8 cellular contexts compared by ENCODE assay signal in the genomic region with DNA sequence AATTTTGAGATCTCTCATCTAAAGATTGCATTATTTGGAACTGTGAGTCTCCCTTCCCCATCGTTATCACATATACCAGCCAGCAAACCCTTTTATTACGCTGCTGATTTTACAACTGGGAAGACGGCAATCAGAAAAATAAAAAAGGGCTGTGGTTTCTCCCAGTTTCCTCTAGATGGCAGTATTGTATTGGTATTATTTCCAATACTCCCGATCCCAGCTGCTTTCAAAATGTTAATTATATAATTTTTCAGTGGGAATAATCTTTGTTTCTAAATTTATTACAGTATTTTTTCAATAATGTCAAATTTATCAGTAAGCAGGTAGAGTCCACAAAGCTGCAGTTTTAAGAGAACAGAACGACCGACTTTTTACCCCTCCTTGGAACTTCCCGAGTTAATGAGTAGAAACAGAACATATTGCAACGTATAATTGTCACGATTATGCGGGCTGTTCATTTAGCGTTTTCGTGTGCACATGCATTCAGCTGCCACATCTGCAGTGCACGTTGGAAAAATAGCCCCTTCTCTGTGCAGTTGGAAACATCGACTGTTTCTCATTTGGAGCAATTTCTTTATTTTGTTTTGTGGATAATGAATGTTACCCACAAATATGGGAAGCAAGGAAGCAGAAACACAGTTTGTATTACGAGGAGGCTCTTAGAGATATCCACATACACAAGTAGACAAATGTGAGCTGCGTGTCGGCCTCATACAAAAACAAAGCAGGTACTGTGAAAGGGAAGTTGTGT.
DNase-seq lines count a peak whose midpoint lies in the region; ATAC-seq, FAIRE-seq and TF ChIP-seq lines count a peak whose summit lies in the region.

No MANE protein-coding gene starts in this region.

- CTCF ChIA-PET in A549 (lab: Yijun Ruan, JAX) = interaction anchor here (0.7 to 2.2 kb wide), 11 partner anchors 8 to 271 kb away, joined by 3 to 10 read pairs (median 3); no protein-coding TSS in a partner anchor

- H4K20me1 ChIP-seq in keratinocyte (ENCODE audit: control insufficient read depth, extremely low read depth, insufficient read depth, low read length) = no peaks in the 10 kb centered on the region

- ATAC-seq in A549 = no peak

- no peaks in the 10 kb centered on the region for H3K9me1 ChIP-seq in keratinocyte (ENCODE audit: control insufficient read depth, extremely low read depth, insufficient read depth, low read length)

- H3K79me2 ChIP-seq in keratinocyte (ENCODE audit: control insufficient read depth, insufficient read depth, low read length) = no peaks in the 10 kb centered on the region

- POLR2A ChIA-PET in A549 (lab: Yijun Ruan, JAX) = no interaction called here

- H3K4me3 ChIP-seq in A549 (peak overlapping the region; percentile 28; the same call in 1 of the 3 replicates), GM08714 (ENCODE audit: low read length) (peak overlapping the region; percentile 46), adipocyte (ENCODE audit: low read length) (peak overlapping the region; percentile 79), keratinocyte (ENCODE audit: control insufficient read depth in 2 of 3, extremely low read depth in 1 of 3, insufficient read depth in 2 of 3, low read depth in 1 of 3, low read length in 3 of 3) (peak overlapping the region in 1 of 3 experiments; percentile 13)

- FAIRE-seq in A549 (lab: Jason Lieb, UNC) = no peak
- FAIRE-seq in keratinocyte (lab: Jason Lieb, UNC) = no peak

- TF ChIP-seq RAD21 in A549 (conservative IDR thresholded peaks at IDR 0.05 in 1 of 2, IDR thresholded peaks at IDR 0.05 in 1 of 2) = peak; percentile 63 to 76

- H3K4me1 ChIP-seq in A549 = no peaks in the 10 kb centered on the region
- H3K4me1 ChIP-seq in adipocyte (ENCODE audit: control insufficient read depth, insufficient read depth, low read length) = peaks cover 4% of the 10 kb centered on the region
- no peaks in the 10 kb centered on the region for H3K4me1 ChIP-seq in keratinocyte (ENCODE audit: control insufficient read depth, extremely low read depth, insufficient read depth, low read length)

- DNase-seq in A549 (ENCODE audit: low read depth in 1 of 2, low spot score in 1 of 2) (peak; percentile 4 to 53), NCI-H1436 treated with DMSO at 0.1 percent for 48 hours (lab: John Stamatoyannopoulos, UW) (peak; percentile 10), adipocyte (ENCODE audit: low read depth) (peak; percentile 80), keratinocyte (ENCODE audit: low read depth, low spot score) (no peak), superior temporal gyrus (ENCODE audit: extremely low spot score) (peak; percentile 86), nucleus accumbens (lab: John Stamatoyannopoulos, UW) (no peak), ecto neural progenitor cell (ENCODE audit: low spot score) (no peak)

- TF ChIP-seq CTCF in A549 (IDR thresholded peaks at IDR 0.05) (peak; percentile 61), keratinocyte (optimal IDR thresholded peaks at IDR 0.05 in 1 of 3, IDR thresholded peaks at IDR 0.05 in 1 of 3, conservative IDR thresholded peaks at IDR 0.05 in 1 of 3; ENCODE audit: extremely low read depth in 1 of 3, insufficient read depth in 2 of 3, low read length in 3 of 3) (peak in 2 of 3 experiments; percentile 39 to 43)

- H3K27me3 ChIP-seq in adipocyte (replicated peaks; ENCODE audit: control insufficient read depth, insufficient read depth, low read length) = peaks cover 19% of the 10 kb centered on the region
- peaks cover 5% of the 10 kb centered on the region for H3K27me3 ChIP-seq in keratinocyte (ENCODE audit: control insufficient read depth, extremely low read depth, insufficient read depth, low read length)

- TF ChIP-seq EP300 in A549 (IDR thresholded peaks at IDR 0.05) = no peak

- H3K27ac ChIP-seq in A549 = no peak overlapping the region
- no peak overlapping the region for H3K27ac ChIP-seq in keratinocyte (ENCODE audit: control insufficient read depth, insufficient read depth, low read length)

- no peak overlapping the region for H2AFZ ChIP-seq in keratinocyte (ENCODE audit: control insufficient read depth, low read length)

- H3K9me3 ChIP-seq in A549 (no peaks in the 10 kb centered on the region), adipocyte (ENCODE audit: control insufficient read depth, low read length) (peaks cover 11% of the 10 kb centered on the region), keratinocyte (ENCODE audit: control insufficient read depth, low read depth, low read length) (no peaks in the 10 kb centered on the region)

- H3K9ac ChIP-seq in adipocyte (ENCODE audit: low read length) (peak overlapping the region; percentile 40), keratinocyte (ENCODE audit: control insufficient read depth, extremely low read depth, insufficient read depth, low read length) (no peak overlapping the region)

- WGBS in A549 (ENCODE audit: missing lambda C conversion rate) = 3% methylated on average over 17 of the region's 17 CpGs

- H3K36me3 ChIP-seq in adipocyte (ENCODE audit: control insufficient read depth, insufficient read depth, low read length, severe bottlenecking) = no peaks in the 10 kb centered on the region
- H3K36me3 ChIP-seq in keratinocyte (ENCODE audit: control insufficient read depth in 2 of 2, extremely low read depth in 1 of 2, insufficient read depth in 2 of 2, low read length in 2 of 2) = no peaks in the 10 kb centered on the region

- H3K4me2 ChIP-seq in A549 (peak overlapping the region; percentile 75), keratinocyte (ENCODE audit: control insufficient read depth, extremely low read depth, insufficient read depth, low read depth, low read length) (peak overlapping the region; percentile 54)

- dilution Hi-C loops in keratinocyte (cut with MboI; ENCODE audit: extremely low pct_ligation_motif_present, low sequenced_read_pairs) = no loop called here

- TF ChIP-seq POLR2A in A549 (IDR thresholded peaks at IDR 0.05; ENCODE audit: low read length) = no peak

TF ChIP-seq in A549, 52 proteins besides CTCF, POLR2A, EP300 and RAD21:
- peak; percentile 77 for TF ChIP-seq CBX8 (IDR thresholded peaks at IDR 0.05)
- no peak for TF ChIP-seq NPAS2 (CRISPR knock-in tag; IDR thresholded peaks at IDR 0.05; ENCODE audit: borderline replicate concordance)
- no peak for TF ChIP-seq JUN (IDR thresholded peaks at IDR 0.05)
- TF ChIP-seq CEBPB (IDR thresholded peaks at IDR 0.05) = no peak
- no peak for TF ChIP-seq JUNB (IDR thresholded peaks at IDR 0.05)
- no peak for TF ChIP-seq POLR2AphosphoS2 (conservative IDR thresholded peaks at IDR 0.05; ENCODE audit: low read length)
- no peak for TF ChIP-seq ZFP36 (IDR thresholded peaks at IDR 0.05; ENCODE audit: borderline replicate concordance, partially characterized antibody)
- TF ChIP-seq PHF8 (IDR thresholded peaks at IDR 0.05; ENCODE audit: borderline replicate concordance, low read depth) = no peak
- TF ChIP-seq, protein P1, sequence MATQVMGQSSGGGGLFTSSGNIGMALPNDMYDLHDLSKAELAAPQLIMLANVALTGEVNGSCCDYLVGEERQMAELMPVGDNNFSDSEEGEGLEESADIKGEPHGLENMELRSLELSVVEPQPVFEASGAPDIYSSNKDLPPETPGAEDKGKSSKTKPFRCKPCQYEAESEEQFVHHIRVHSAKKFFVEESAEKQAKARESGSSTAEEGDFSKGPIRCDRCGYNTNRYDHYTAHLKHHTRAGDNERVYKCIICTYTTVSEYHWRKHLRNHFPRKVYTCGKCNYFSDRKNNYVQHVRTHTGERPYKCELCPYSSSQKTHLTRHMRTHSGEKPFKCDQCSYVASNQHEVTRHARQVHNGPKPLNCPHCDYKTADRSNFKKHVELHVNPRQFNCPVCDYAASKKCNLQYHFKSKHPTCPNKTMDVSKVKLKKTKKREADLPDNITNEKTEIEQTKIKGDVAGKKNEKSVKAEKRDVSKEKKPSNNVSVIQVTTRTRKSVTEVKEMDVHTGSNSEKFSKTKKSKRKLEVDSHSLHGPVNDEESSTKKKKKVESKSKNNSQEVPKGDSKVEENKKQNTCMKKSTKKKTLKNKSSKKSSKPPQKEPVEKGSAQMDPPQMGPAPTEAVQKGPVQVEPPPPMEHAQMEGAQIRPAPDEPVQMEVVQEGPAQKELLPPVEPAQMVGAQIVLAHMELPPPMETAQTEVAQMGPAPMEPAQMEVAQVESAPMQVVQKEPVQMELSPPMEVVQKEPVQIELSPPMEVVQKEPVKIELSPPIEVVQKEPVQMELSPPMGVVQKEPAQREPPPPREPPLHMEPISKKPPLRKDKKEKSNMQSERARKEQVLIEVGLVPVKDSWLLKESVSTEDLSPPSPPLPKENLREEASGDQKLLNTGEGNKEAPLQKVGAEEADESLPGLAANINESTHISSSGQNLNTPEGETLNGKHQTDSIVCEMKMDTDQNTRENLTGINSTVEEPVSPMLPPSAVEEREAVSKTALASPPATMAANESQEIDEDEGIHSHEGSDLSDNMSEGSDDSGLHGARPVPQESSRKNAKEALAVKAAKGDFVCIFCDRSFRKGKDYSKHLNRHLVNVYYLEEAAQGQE (IDR thresholded peaks at IDR 0.05) = no peak
- TF ChIP-seq SMC3 (IDR thresholded peaks at IDR 0.05) = peak; percentile 28; the same call in 1 of the 3 replicates
- TF ChIP-seq RNF2 (IDR thresholded peaks at IDR 0.05; ENCODE audit: borderline replicate concordance, low read depth) = peak; percentile 86; the same call in 1 of the 2 replicates

Comparison
In these comparisons a context has a peak if more than half of its experiments do, and no peak if none do; other contexts are left out.
1. DNase-seq: peak in A549 (2 of 2), NCI-H1436 treated with DMSO at 0.1 percent for 48 hours (single experiment), adipocyte (single experiment) and superior temporal gyrus (single experiment); none in keratinocyte (single experiment), nucleus accumbens (0 of 56) and ecto neural progenitor cell (single experiment).